In the genomic region with DNA sequence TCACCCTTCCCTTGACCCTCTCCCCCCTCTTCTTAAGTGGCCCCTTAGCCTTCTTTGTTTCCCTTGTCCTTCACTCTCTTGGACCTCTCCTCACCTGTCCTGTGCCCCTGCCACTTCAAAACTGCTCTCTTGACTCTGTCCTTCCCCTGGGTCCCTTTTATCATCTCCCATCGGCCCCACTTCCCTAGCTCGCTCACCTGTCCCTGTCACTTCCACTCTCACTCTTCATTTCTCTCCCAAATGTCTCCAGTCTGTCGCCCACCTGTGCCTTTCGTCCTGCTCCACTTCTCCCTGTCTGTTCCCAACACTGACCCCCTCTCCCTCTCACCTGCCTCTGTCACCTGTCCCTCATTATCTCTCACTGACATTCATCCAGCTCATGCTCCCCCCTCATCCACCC, we compare ENCODE assay signal across 1 cellular context.
TF ChIP-seq lines count a peak whose summit lies in the region.

No MANE protein-coding gene starts in this region.

TF ChIP-seq in GM12891, 5 proteins besides CTCF, POLR2A, EP300 and RAD21:
- no peak for TF ChIP-seq POLR2AphosphoS5 (IDR thresholded peaks at IDR 0.05; ENCODE audit: low read depth, low read length)
- no peak for TF ChIP-seq POU2F2 (IDR thresholded peaks at IDR 0.05; ENCODE audit: low read depth, low read length)
- TF ChIP-seq PAX5 (IDR thresholded peaks at IDR 0.05; ENCODE audit: insufficient read depth, low read length, severe bottlenecking) = no peak
- no peak for TF ChIP-seq TAF1 (IDR thresholded peaks at IDR 0.05; ENCODE audit: low read depth, low read length)
- no peak for TF ChIP-seq SPI1 (IDR thresholded peaks at IDR 0.05; ENCODE audit: low read depth, low read length)
